ENCODE assay signal across 20 cellular contexts in genomic region chr12:102408487-102409297, GRCh38.
"Had no signal": no experiment of that assay in that cellular context is flagged by ENCODE, and none has a peak within 500 bp of the region (broad histone marks: within the 10 kb centered on the region; RNA-seq: fewer than 3 reads in every experiment).

No MANE protein-coding gene starts in this region.

- H3K4me3 ChIP-seq: lower lobe of right lung, testis, uterus had no signal

- H3K36me3 Mint-ChIP-seq: brain had no signal

- H3K4me3 Mint-ChIP-seq: brain; naive thymus-derived CD4-positive, alpha-beta T cell; neural crest cell had no signal

- DNase-seq: activated CD4-positive, CD25-positive, alpha-beta regulatory T cell treated with anti-CD3 and anti-CD28 coated beads, Interleukin-2, amount 50 U/mL, for 72 hours; activated naive CD4-positive, alpha-beta T cell treated with Interleukin-2 at 50 U/mL for 16 hours; activated T-cell treated with anti-CD3 and anti-CD28 coated beads, Interleukin-2, amount 50 U/mL, for 1 hour; anterior cingulate cortex; central memory CD4-positive, alpha-beta T cell; dermis blood vessel endothelial cell; effector CD8-positive, alpha-beta T cell; erythroblast; kidney; lower lobe of right lung; naive thymus-derived CD4-positive, alpha-beta T cell; retina; stimulated activated CD4-positive, alpha-beta T cell treated with anti-CD3 and anti-CD28 coated beads, Interleukin-12 subunit alpha, Interleukin-12 subunit beta, amount 100 ng/mL, for 4 hours; stimulated activated CD4-positive, alpha-beta T cell treated with anti-CD3 and anti-CD28 coated beads, Interleukin-4, amount 100 ng/mL, for 4 hours; testis; trophoblast cell had no signal

- H3K27ac Mint-ChIP-seq: brain; naive thymus-derived CD4-positive, alpha-beta T cell had no signal

- ATAC-seq: lower lobe of right lung; naive thymus-derived CD4-positive, alpha-beta T cell had no signal

- H3K9me3 Mint-ChIP-seq: brain, neural crest cell had no signal

- H3K27ac ChIP-seq: lower lobe of right lung, testis, VCaP had no signal

- H3K9me3 ChIP-seq: lower lobe of right lung, testis, uterus had no signal

- H3K36me3 ChIP-seq: lower lobe of right lung, uterus had no signal

- H3K4me1 ChIP-seq: lower lobe of right lung, testis, uterus had no signal

- H3K27me3 ChIP-seq: testis, uterus had no signal
